In the genomic region with DNA sequence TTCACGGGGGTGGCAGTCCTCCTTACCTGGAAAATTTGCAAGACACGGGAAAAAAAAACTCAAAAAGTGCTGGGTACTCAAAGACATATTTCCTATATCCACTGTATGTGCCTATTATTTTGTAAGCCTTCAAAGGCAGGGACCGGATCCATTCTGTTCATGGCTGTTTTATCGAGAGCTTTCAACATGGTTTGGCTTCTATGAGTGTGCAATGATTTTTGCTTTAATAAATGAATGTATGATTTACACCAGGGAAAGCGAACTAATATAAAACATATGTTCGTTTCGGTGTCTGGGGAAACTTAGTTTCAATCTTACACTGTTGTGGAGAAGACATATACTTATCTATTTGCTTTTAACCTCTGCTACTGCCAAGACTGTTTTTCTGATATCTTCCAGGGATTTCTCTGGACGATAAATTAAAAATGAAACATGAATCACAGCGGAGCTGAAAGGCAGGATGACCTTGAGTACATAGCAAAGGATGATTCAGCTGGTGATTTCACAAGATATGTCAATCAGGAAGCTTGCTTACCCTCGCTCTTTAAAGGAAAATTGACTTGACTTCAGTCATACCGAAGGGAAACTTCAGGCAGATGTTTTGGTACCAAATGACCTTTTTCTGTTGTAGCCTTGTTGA, we compare ENCODE assay signal across 13 cellular contexts. TPM values are rescaled to one million over a fixed set of nuclear protein-coding genes. Genes with fewer than 3 reads are reported as not detected.
DNase-seq lines count a peak whose midpoint lies in the region; ATAC-seq and TF ChIP-seq lines count a peak whose summit lies in the region.
"Had no signal": no experiment of that assay in that cellular context is flagged by ENCODE, and none has a peak within 500 bp of the region (broad histone marks: within the 10 kb centered on the region; RNA-seq: fewer than 3 reads in every experiment).

No MANE protein-coding gene starts in this region.

- peak in 3 of 8 donors; percentile 38 to 62 (median 41) for ATAC-seq in heart right ventricle
- ATAC-seq in GM19395 (IDR thresholded peaks at IDR 0.05; ENCODE audit: unreplicated experiment): no peak

- no peaks in the 10 kb centered on the region for H3K36me3 ChIP-seq in heart right ventricle
- H3K36me3 ChIP-seq in stomach smooth muscle (ENCODE audit: control insufficient read depth in 2 of 2, insufficient read depth in 2 of 2, low read length in 2 of 2): no peaks in the 10 kb centered on the region

- H3K9ac ChIP-seq in stomach smooth muscle (ENCODE audit: low read length in 2 of 2): no peak overlapping the region

- WGBS in heart right ventricle, 2 donors: 54 to 72% methylated on average over 11 of the region's 11 CpGs

- peak overlapping the region in 6 of 10 donors; percentile 16 to 33 (median 23) for H3K4me3 ChIP-seq in heart right ventricle
- H3K4me3 ChIP-seq in stomach smooth muscle (ENCODE audit: low read length in 2 of 2): peak overlapping the region; percentile 3 to 25
- H3K4me3 ChIP-seq: testis had no signal

- no peak for TF ChIP-seq CTCF in heart right ventricle (IDR thresholded peaks at IDR 0.05)

- peak; percentile 73 for DNase-seq in HS-5 (ENCODE audit: low read depth)
- DNase-seq in amniotic epithelial cell (ENCODE audit: low read depth): peak; percentile 97
- DNase-seq in heart right ventricle: no peak
- no peak for DNase-seq in NCI-H187 treated with DMSO at 0.1 percent for 48 hours (lab: John Stamatoyannopoulos, UW)
- DNase-seq in SHP77 treated with DMSO at 0.1 percent for 48 hours (lab: John Stamatoyannopoulos, UW): no peak
- no peak for DNase-seq in foreskin melanocyte
- DNase-seq: head of caudate nucleus; stimulated activated CD4-positive, alpha-beta T cell treated with anti-CD3 and anti-CD28 coated beads, Interleukin-2, amount 100 ng/mL, for 24 hours; testis had no signal

- intact Hi-C loops in heart right ventricle (cut with DNase I): no loop called here

- H3K27me3 ChIP-seq in heart right ventricle: no peaks in the 10 kb centered on the region
- H3K27me3 ChIP-seq in stomach smooth muscle (ENCODE audit: control insufficient read depth in 1 of 2, insufficient read depth in 2 of 2, low read length in 2 of 2): no peaks in the 10 kb centered on the region
- H3K27me3 ChIP-seq: testis had no signal

- H3K9me3 ChIP-seq in heart right ventricle: no peaks in the 10 kb centered on the region
- no peaks in the 10 kb centered on the region for H3K9me3 ChIP-seq in stomach smooth muscle (ENCODE audit: control insufficient read depth in 2 of 2, low read length in 2 of 2)
- H3K9me3 ChIP-seq: testis had no signal

- H3K27ac ChIP-seq in heart right ventricle: peak overlapping the region in 3 of 10 donors; percentile 9 to 46 (median 17)
- H3K27ac ChIP-seq in stomach smooth muscle (ENCODE audit: low read length): no peak overlapping the region
- H3K27ac ChIP-seq: testis had no signal

- H3K4me1 ChIP-seq in heart right ventricle: peaks cover 0 to 13% (median 0%) of the 10 kb centered on the region in 9 donors
- H3K4me1 ChIP-seq in stomach smooth muscle (ENCODE audit: control insufficient read depth, insufficient read depth, low read length): no peaks in the 10 kb centered on the region
- H3K4me1 ChIP-seq: testis had no signal

RNA-seq across cellular contexts. Expression of a gene that starts 14.7 kb away (rescaled TPM):
- total RNA-seq in heart right ventricle: 10 to 100 TPM; 10.8 to 26.4 (median 15.1) TPM
- polyA plus RNA-seq in heart right ventricle: 10 to 100 TPM; 17.2 to 38.2 TPM
- total RNA-seq: activated CD8-positive, alpha-beta memory T cell treated with anti-CD3 and anti-CD28 coated beads for 36 hours; G401 had no signal

Comparison
In these comparisons a context has a peak if more than half of its experiments do, and no peak if none do; other contexts are left out.
1. DNase-seq: peak in HS-5 (single experiment) and amniotic epithelial cell (single experiment); none in heart right ventricle (0 of 2), NCI-H187 treated with DMSO at 0.1 percent for 48 hours (single experiment), SHP77 treated with DMSO at 0.1 percent for 48 hours (single experiment) and foreskin melanocyte (single experiment).